In the genomic region with DNA sequence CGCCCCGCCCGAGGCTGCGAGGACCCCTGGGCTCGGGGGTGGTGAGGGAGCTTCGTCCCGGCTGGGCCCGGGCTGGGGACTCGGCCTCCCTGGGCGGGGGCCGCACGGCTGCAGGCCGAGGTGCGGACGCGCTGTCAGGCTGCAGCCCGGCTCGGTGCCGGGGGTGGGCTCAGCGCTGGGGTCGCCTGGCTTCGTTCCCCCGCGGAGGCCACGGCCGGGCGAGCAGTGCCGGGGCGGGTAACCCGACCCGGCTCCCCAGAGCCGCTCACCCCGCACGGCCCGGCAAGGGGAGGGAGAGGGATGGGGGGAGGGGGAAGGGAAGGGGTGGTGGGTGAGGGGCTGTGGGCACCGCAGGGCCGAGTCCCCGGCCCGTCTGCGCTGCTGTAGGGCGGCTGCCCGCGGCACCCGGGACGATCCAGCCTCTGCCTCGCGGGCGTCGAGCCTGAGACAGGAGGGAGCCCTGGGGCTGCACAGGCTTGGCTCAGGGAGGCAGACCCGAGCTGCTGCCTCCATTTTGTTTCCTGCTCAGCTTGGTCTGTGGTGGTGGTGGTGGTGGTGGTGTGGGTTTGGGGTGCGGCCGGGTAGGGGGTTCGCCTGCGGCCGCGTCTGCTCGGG, we compare ENCODE assay signal across 8 cellular contexts. TPM values are rescaled to one million over a fixed set of nuclear protein-coding genes. Genes with fewer than 3 reads are reported as not detected.
DNase-seq lines count a peak whose midpoint lies in the region; ATAC-seq and TF ChIP-seq lines count a peak whose summit lies in the region.

No MANE protein-coding gene starts in this region.

- H4K91ac ChIP-seq in H9 (ENCODE audit: insufficient read length, low read depth, low read length): peak overlapping the region; percentile 99

- CTCF ChIA-PET in CD8-positive, alpha-beta T cell (lab: Charles Lee): interaction anchor here (11.7 kb wide), 1 partner anchor 19 kb away, joined by 74 read pairs; no protein-coding TSS in a partner anchor
- CTCF ChIA-PET in activated CD8-positive, alpha-beta T cell treated with anti-CD3 and anti-CD28 coated beads for 36 hours (lab: Charles Lee): interaction anchor here (0.6 to 0.7 kb wide), 2 partner anchors 18 to 101 kb away, joined by 3 read pairs; no protein-coding TSS in a partner anchor

- peak overlapping the region; percentile 99 for H3K14ac ChIP-seq in H9 (ENCODE audit: insufficient read depth, low read length)

- peaks cover 18% of the 10 kb centered on the region for H3K23me2 ChIP-seq in H9 (ENCODE audit: insufficient read length, low read depth, low read length, poor library complexity, severe bottlenecking)

- peak; percentile 35 for ATAC-seq in CD8-positive, alpha-beta T cell
- ATAC-seq in activated CD8-positive, alpha-beta T cell treated with anti-CD3 and anti-CD28 coated beads for 36 hours: peak; percentile 15

- peak overlapping the region; percentile 81 for H2BK5ac ChIP-seq in H9 (ENCODE audit: insufficient read length, low read length)

- H2AK5ac ChIP-seq in H9 (ENCODE audit: insufficient read length, low read length): no peak overlapping the region

- TF ChIP-seq CTCF in CD8-positive, alpha-beta T cell (IDR thresholded peaks at IDR 0.05): no peak
- TF ChIP-seq CTCF in H9 (conservative IDR thresholded peaks at IDR 0.05) (no peak), fibroblast of mammary gland (conservative IDR thresholded peaks at IDR 0.05; ENCODE audit: control insufficient read depth, insufficient read depth, low read depth, low read length) (no peak), neural progenitor cell (IDR thresholded peaks at IDR 0.05) (no peak)
- no peak for TF ChIP-seq CTCF in activated CD8-positive, alpha-beta T cell treated with anti-CD3 and anti-CD28 coated beads for 36 hours (IDR thresholded peaks at IDR 0.05)

- peak overlapping the region; percentile 75 for H3K4me3 Mint-ChIP-seq in CD8-positive, alpha-beta T cell
- H3K4me3 Mint-ChIP-seq in H9: peak overlapping the region; percentile 77 to 82
- H3K4me3 Mint-ChIP-seq in activated CD8-positive, alpha-beta T cell treated with anti-CD3 and anti-CD28 coated beads for 36 hours: peak overlapping the region; percentile 89
- peak overlapping the region; percentile 75 for H3K4me3 Mint-ChIP-seq in neural progenitor cell

- H2BK15ac ChIP-seq in H9 (ENCODE audit: low read depth, low read length): 0 out of 2 replicates have a peak overlapping the region, but pooled peaks have one; percentile 39

- H3K9me3 ChIP-seq in CD8-positive, alpha-beta T cell (ENCODE audit: low read length): no peaks in the 10 kb centered on the region
- H3K9me3 ChIP-seq in H9 (ENCODE audit: control insufficient read depth, low read depth, low read length): no peaks in the 10 kb centered on the region
- no peaks in the 10 kb centered on the region for H3K9me3 ChIP-seq in neural progenitor cell (ENCODE audit: low read depth)
- H3K9me3 ChIP-seq in SJCRH30 (replicated peaks): no peaks in the 10 kb centered on the region

- no peaks in the 10 kb centered on the region for H3K9me3 Mint-ChIP-seq in CD8-positive, alpha-beta T cell
- H3K9me3 Mint-ChIP-seq in H9 (no peaks in the 10 kb centered on the region), neural progenitor cell (no peaks in the 10 kb centered on the region)
- H3K9me3 Mint-ChIP-seq in activated CD8-positive, alpha-beta T cell treated with anti-CD3 and anti-CD28 coated beads for 36 hours: no peaks in the 10 kb centered on the region

- no peaks in the 10 kb centered on the region for H3K79me1 ChIP-seq in H9 (ENCODE audit: insufficient read depth, low read depth, low read length, poor library complexity, severe bottlenecking)

- DNase-seq in CD8-positive, alpha-beta T cell: peak in 5 of 7 experiments; percentile 18 to 54 (median 31)
- peak; percentile 79 for DNase-seq in H9
- peak; percentile 50 for DNase-seq in activated CD8-positive, alpha-beta T cell treated with anti-CD3 and anti-CD28 coated beads for 36 hours
- DNase-seq in fibroblast of mammary gland (ENCODE audit: low read depth): peak; percentile 19
- DNase-seq in neural progenitor cell (ENCODE audit: low spot score): peak; percentile 84
- DNase-seq in NCI-H82 (lab: John Stamatoyannopoulos, UW): no peak
- no peak for DNase-seq in SJCRH30
- DNase-seq in SIG-M5 treated with dmso at 0.1 percent for 504 hours (lab: John Stamatoyannopoulos, UW; ENCODE audit: unreplicated experiment): no peak

- H3K36me3 Mint-ChIP-seq in CD8-positive, alpha-beta T cell: peaks cover 24% of the 10 kb centered on the region
- H3K36me3 Mint-ChIP-seq in H9 (ENCODE audit: insufficient read depth in 1 of 3, low read depth in 3 of 3): peaks cover 25 to 31% (median 31%) of the 10 kb centered on the region in 3 experiments
- peaks cover 30% of the 10 kb centered on the region for H3K36me3 Mint-ChIP-seq in activated CD8-positive, alpha-beta T cell treated with anti-CD3 and anti-CD28 coated beads for 36 hours (ENCODE audit: low read depth)
- H3K36me3 Mint-ChIP-seq in neural progenitor cell: peaks cover 15% of the 10 kb centered on the region

- H2BK20ac ChIP-seq in H9 (ENCODE audit: low read depth, low read length, poor library complexity, severe bottlenecking): no peak overlapping the region

- H3K4me1 Mint-ChIP-seq in CD8-positive, alpha-beta T cell (ENCODE audit: low read depth): peaks cover 54% of the 10 kb centered on the region
- H3K4me1 Mint-ChIP-seq in H9 (peaks cover 34 to 43% of the 10 kb centered on the region in 2 experiments), neural progenitor cell (peaks cover 36% of the 10 kb centered on the region)
- peaks cover 48% of the 10 kb centered on the region for H3K4me1 Mint-ChIP-seq in activated CD8-positive, alpha-beta T cell treated with anti-CD3 and anti-CD28 coated beads for 36 hours (ENCODE audit: low read depth)

- H3K4me2 ChIP-seq in H9 (ENCODE audit: insufficient read depth, insufficient read length, low read length): peak overlapping the region; percentile 58
- H3K4me2 ChIP-seq in neural progenitor cell: peak overlapping the region; percentile 95

- peak overlapping the region; percentile 84 for H3K27ac Mint-ChIP-seq in CD8-positive, alpha-beta T cell
- H3K27ac Mint-ChIP-seq in H9: peak overlapping the region; percentile 47 to 94 (median 85); a peak in 5 of 7 replicates
- H3K27ac Mint-ChIP-seq in activated CD8-positive, alpha-beta T cell treated with anti-CD3 and anti-CD28 coated beads for 36 hours: peak overlapping the region; percentile 46
- no peak overlapping the region for H3K27ac Mint-ChIP-seq in neural progenitor cell

- peak overlapping the region; percentile 87 for H3K4ac ChIP-seq in H9 (ENCODE audit: low read depth, low read length)

- no peak overlapping the region for H3K23ac ChIP-seq in H9 (ENCODE audit: insufficient read length, low read depth, low read length)

- no peak overlapping the region for H3T11ph ChIP-seq in H9 (ENCODE audit: low read length)

- H3K18ac ChIP-seq in H9 (ENCODE audit: insufficient read length, low read depth, low read length): peak overlapping the region; percentile 99

- H3K79me2 ChIP-seq in H9 (ENCODE audit: insufficient read depth, low read length) (peaks cover 27% of the 10 kb centered on the region; the same call in 1 of the 2 replicates), neural progenitor cell (ENCODE audit: low read depth) (peaks cover 45% of the 10 kb centered on the region)

- H3K56ac ChIP-seq in H9 (ENCODE audit: insufficient read length, low read depth, low read length): no peak overlapping the region

- peak overlapping the region; percentile 33 for H4K5ac ChIP-seq in H9 (ENCODE audit: insufficient read length, low read depth, low read length)

- H3K4me3 ChIP-seq in CD8-positive, alpha-beta T cell (ENCODE audit: low read depth, low read length): peak overlapping the region; percentile 51
- H3K4me3 ChIP-seq in fibroblast of mammary gland (ENCODE audit: control insufficient read depth, low read depth, low read length) (peak overlapping the region; percentile 24), neural progenitor cell (peak overlapping the region; percentile 65), SJCRH30 (no peak overlapping the region)

- WGBS in H9 (ENCODE audit: extremely low coverage, insufficient read length, low lambda C conversion rate): no CpG with 5 or more reads among the region's 57 CpGs

- H3F3A ChIP-seq in neural progenitor cell (ENCODE audit: low read depth): peaks cover 42% of the 10 kb centered on the region

- no peak overlapping the region for H2AFZ ChIP-seq in H9 (ENCODE audit: low read length)
- peak overlapping the region; percentile 66 for H2AFZ ChIP-seq in neural progenitor cell (replicated peaks)

- intact Hi-C loops in CD8-positive, alpha-beta T cell (cut with DNase I, micrococcal nuclease): loop anchor here (1.0 to 10.0 kb wide), 7 partner anchors 16 to 1492 kb away; a partner anchor contains a TSS
- intact Hi-C loops in activated CD8-positive, alpha-beta T cell treated with anti-CD3 and anti-CD28 coated beads for 36 hours (cut with micrococcal nuclease): no loop called here

- H3K27me3 Mint-ChIP-seq in CD8-positive, alpha-beta T cell (ENCODE audit: low read depth): no peaks in the 10 kb centered on the region
- H3K27me3 Mint-ChIP-seq in H9 (ENCODE audit: low read depth): peaks cover 4% of the 10 kb centered on the region; the same call in 1 of the 2 replicates
- H3K27me3 Mint-ChIP-seq in activated CD8-positive, alpha-beta T cell treated with anti-CD3 and anti-CD28 coated beads for 36 hours: no peaks in the 10 kb centered on the region
- peaks cover 5% of the 10 kb centered on the region for H3K27me3 Mint-ChIP-seq in neural progenitor cell (ENCODE audit: insufficient read depth, low read depth)

- peaks cover 50% of the 10 kb centered on the region for H3K4me1 ChIP-seq in CD8-positive, alpha-beta T cell (ENCODE audit: insufficient read depth, low read length)
- H3K4me1 ChIP-seq in H9 (ENCODE audit: insufficient read depth, low read length) (peaks cover 16% of the 10 kb centered on the region), neural progenitor cell (peaks cover 44% of the 10 kb centered on the region), SJCRH30 (no peaks in the 10 kb centered on the region; the same call in 1 of the 2 replicates)

- H4K8ac ChIP-seq in H9 (replicated peaks; ENCODE audit: insufficient read length, low read depth, low read length): no peak overlapping the region

- H3K27me3 ChIP-seq in CD8-positive, alpha-beta T cell (ENCODE audit: insufficient read depth, low read length): no peaks in the 10 kb centered on the region
- H3K27me3 ChIP-seq in H9 (ENCODE audit: insufficient read depth, low read length) (no peaks in the 10 kb centered on the region), neural progenitor cell (no peaks in the 10 kb centered on the region), SJCRH30 (no peaks in the 10 kb centered on the region)

- peaks cover 8% of the 10 kb centered on the region for H3K36me3 ChIP-seq in CD8-positive, alpha-beta T cell (ENCODE audit: insufficient read depth, low read length)
- H3K36me3 ChIP-seq in neural progenitor cell (peaks cover 21% of the 10 kb centered on the region), SJCRH30 (no peaks in the 10 kb centered on the region)

- H2BK12ac ChIP-seq in H9 (ENCODE audit: insufficient read length, low read depth, low read length): peak overlapping the region; percentile 71

- H2BK120ac ChIP-seq in H9 (ENCODE audit: low read depth, low read length, poor library complexity, severe bottlenecking): peak overlapping the region; percentile 88

- H4K20me1 ChIP-seq in H9 (ENCODE audit: control insufficient read depth, insufficient read depth, insufficient read length): no peaks in the 10 kb centered on the region
- peaks cover 30% of the 10 kb centered on the region for H4K20me1 ChIP-seq in neural progenitor cell (ENCODE audit: low read depth)

- peak overlapping the region; percentile 87 for H3K9ac ChIP-seq in H9 (ENCODE audit: extremely low read depth, insufficient read length, low read length)
- peak overlapping the region; percentile 45 for H3K9ac ChIP-seq in neural progenitor cell

- peak overlapping the region; percentile 64 for H3K27ac ChIP-seq in CD8-positive, alpha-beta T cell (ENCODE audit: low read depth, low read length)
- H3K27ac ChIP-seq in H9 (ENCODE audit: insufficient read length, low read depth, low read length): peak overlapping the region; percentile 81
- peak overlapping the region; percentile 88 for H3K27ac ChIP-seq in neural progenitor cell
- H3K27ac ChIP-seq in SJCRH30: no peak overlapping the region

- POLR2A ChIA-PET in CD8-positive, alpha-beta T cell (lab: Charles Lee): interaction anchor here (1.5 to 2.7 kb wide), 2 partner anchors 19 to 21 kb away, joined by 5 to 10 read pairs; no protein-coding TSS in a partner anchor
- POLR2A ChIA-PET in activated CD8-positive, alpha-beta T cell treated with anti-CD3 and anti-CD28 coated beads for 36 hours (lab: Charles Lee): interaction anchor here (0.7 to 2.1 kb wide), 3 partner anchors 10 to 178 kb away, joined by 4 to 10 read pairs (median 5); no protein-coding TSS in a partner anchor

RNA-seq across cellular contexts. Expression of a gene that starts 1.0 kb away (rescaled TPM):
- 10 to 100 TPM; 71.8 to 75.2 TPM for total RNA-seq in CD8-positive, alpha-beta T cell
- total RNA-seq in H9 (2021) (197 and 213 TPM in 2 replicates), neural progenitor cell (ENCODE audit: low replicate concordance) (61.3 and 114 TPM in 2 replicates)
- total RNA-seq in activated CD8-positive, alpha-beta T cell treated with anti-CD3 and anti-CD28 coated beads for 36 hours: 10 to 100 TPM; 60.1 to 64.8 TPM
- total RNA-seq in SJCRH30 (2014; rRNA removed; shearing (Covaris generic)): 3.5 and 5.7 TPM in 2 replicates

RNA-seq across cellular contexts. Expression of a gene that starts 45.9 kb away (rescaled TPM):
- 1 to 10 TPM; 2.6 TPM for total RNA-seq in CD8-positive, alpha-beta T cell
- 52.8 and 56.3 TPM in 2 replicates for total RNA-seq in H9 (2021)
- 1 to 10 TPM; 1.3 to 2.2 TPM for total RNA-seq in activated CD8-positive, alpha-beta T cell treated with anti-CD3 and anti-CD28 coated beads for 36 hours
- total RNA-seq in neural progenitor cell (ENCODE audit: low replicate concordance): 8.2 and 41.3 TPM in 2 replicates
- 563 and 588 TPM in 2 replicates for total RNA-seq in SJCRH30 (2014; rRNA removed; shearing (Covaris generic))

Comparison
In these comparisons a context has a peak if more than half of its experiments do, and no peak if none do; other contexts are left out.
1. DNase-seq: peak in CD8-positive, alpha-beta T cell (5 of 7), H9 (single experiment), activated CD8-positive, alpha-beta T cell treated with anti-CD3 and anti-CD28 coated beads for 36 hours (single experiment), fibroblast of mammary gland (single experiment) and neural progenitor cell (single experiment); none in NCI-H82 (single experiment), SJCRH30 (0 of 2) and SIG-M5 treated with dmso at 0.1 percent for 504 hours (single experiment).
2. Peak in every context shown above with its lines, with median percentiles within 50 percentile points of each other: H3K4me3 Mint-ChIP-seq.